Comparison of ENCODE assay signal across 8 cellular contexts in the genomic region with DNA sequence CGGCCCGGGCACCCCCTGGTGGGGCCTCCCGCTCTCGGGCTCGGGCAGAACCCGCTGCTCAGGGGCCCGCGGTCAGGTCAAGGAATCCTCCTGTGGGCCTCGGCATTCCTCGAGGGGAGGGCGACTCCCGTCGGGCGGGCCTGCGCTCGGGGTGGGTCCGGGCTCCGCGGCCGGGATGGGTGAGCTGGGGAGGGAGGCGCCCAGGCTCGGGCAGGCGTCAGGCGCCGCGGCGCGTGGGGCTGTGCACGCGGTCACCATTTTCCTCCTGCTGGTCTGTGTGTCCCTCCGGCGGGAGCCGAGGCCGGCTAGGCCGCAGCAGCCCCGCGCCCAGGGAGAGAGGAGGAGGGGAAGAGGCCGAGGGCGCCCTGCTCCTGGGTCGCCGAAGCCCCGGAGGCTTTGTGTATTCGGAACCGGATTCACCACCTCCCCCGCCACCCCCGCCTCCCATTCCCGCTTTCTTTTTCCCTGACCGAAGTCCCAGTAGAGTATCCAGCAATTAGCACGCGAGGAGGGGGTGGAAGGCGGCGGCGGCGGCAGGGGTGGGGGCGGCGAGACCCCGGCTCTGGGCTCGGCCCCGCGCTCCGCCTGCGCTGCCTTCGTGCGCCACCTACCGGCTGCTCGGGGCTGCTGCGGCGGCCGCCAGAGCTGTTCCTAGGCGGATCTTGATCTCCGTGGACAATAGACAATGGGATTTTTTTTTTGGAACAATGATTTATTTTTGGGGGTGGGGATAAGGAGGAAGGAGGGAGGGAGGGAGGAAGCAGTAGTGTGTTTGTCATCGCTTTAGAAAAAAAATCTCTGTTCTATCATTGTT.
DNase-seq lines count a peak whose midpoint lies in the region; ATAC-seq, FAIRE-seq and TF ChIP-seq lines count a peak whose summit lies in the region.

No MANE protein-coding gene starts in this region.

- no peak overlapping the region for H3K27ac Mint-ChIP-seq in WTC11

- peaks cover 61% of the 10 kb centered on the region for H3K4me1 Mint-ChIP-seq in WTC11

- FAIRE-seq in bronchial epithelial cell (lab: Jason Lieb, UNC) = no peak

- H3K4me3 ChIP-seq in bronchial epithelial cell (ENCODE audit: low read depth, low read length) (peak overlapping the region; percentile 61), skeletal muscle tissue (ENCODE audit: low read length in 3 of 3) (peak overlapping the region; percentile 67 to 76 (median 76))

- CTCF ChIA-PET in WTC11 (lab: Charles Lee) = interaction anchor here (0.6 to 4.6 kb wide), 35 partner anchors 8 to 596 kb away, joined by 3 to 60 read pairs (median 4); a partner anchor contains a TSS

- no peaks in the 10 kb centered on the region for H3K27me3 ChIP-seq in bronchial epithelial cell (ENCODE audit: control insufficient read depth, insufficient read depth, low read length)
- H3K27me3 ChIP-seq in skeletal muscle tissue (ENCODE audit: control insufficient read depth in 3 of 3, insufficient read depth in 3 of 3, low read length in 3 of 3) = no peaks in the 10 kb centered on the region

- H3K9me3 Mint-ChIP-seq in WTC11 = no peaks in the 10 kb centered on the region

- H3K36me3 Mint-ChIP-seq in WTC11 = no peaks in the 10 kb centered on the region

- peak overlapping the region; percentile 68 to 80 (median 69) for H3K9ac ChIP-seq in skeletal muscle tissue (ENCODE audit: low read depth in 1 of 3, low read length in 3 of 3)

- peak; percentile 94 for TF ChIP-seq CTCF in WTC11 (IDR thresholded peaks at IDR 0.05)
- TF ChIP-seq CTCF in bronchial epithelial cell (IDR thresholded peaks at IDR 0.05; ENCODE audit: insufficient read depth, low read length, severe bottlenecking) = peak; percentile 77

- peaks cover 49% of the 10 kb centered on the region for H3K27me3 Mint-ChIP-seq in WTC11 (ENCODE audit: low read depth)

- peaks cover 12 to 33% (median 22%) of the 10 kb centered on the region in 3 donors for H3K4me1 ChIP-seq in skeletal muscle tissue (ENCODE audit: control insufficient read depth in 3 of 3, insufficient read depth in 3 of 3, low read length in 3 of 3)

- ATAC-seq in HG02610 (IDR thresholded peaks at IDR 0.05; ENCODE audit: unreplicated experiment) = peak; percentile 71
- peak; percentile 68 for ATAC-seq in WTC11

- peak; percentile 71 for DNase-seq in ELR (ENCODE audit: low read depth)
- DNase-seq in NCI-H2081 (lab: John Stamatoyannopoulos, UW) = peak; percentile 80
- peak; percentile 75 for DNase-seq in WTC11 (ENCODE audit: low spot score)
- DNase-seq in bronchial epithelial cell (ENCODE audit: low read depth) = peak; percentile 50
- DNase-seq in iPS-NIHi7 (ENCODE audit: extremely low spot score) = peak; percentile 95
- no peak for DNase-seq in GF-D8 (lab: John Stamatoyannopoulos, UW)

- no peaks in the 10 kb centered on the region for H3K9me3 ChIP-seq in skeletal muscle tissue (ENCODE audit: control insufficient read depth in 3 of 3, low read length in 3 of 3)

- POLR2A ChIA-PET in WTC11 (lab: Charles Lee) = interaction anchor here (0.9 to 3.7 kb wide), 7 partner anchors 10 to 240 kb away, joined by 3 to 20 read pairs (median 3); a partner anchor contains a TSS

- peak overlapping the region; percentile 68 for H3K27ac ChIP-seq in skeletal muscle tissue (ENCODE audit: low read depth, low read length)

- H3K4me3 Mint-ChIP-seq in WTC11 = peak overlapping the region; percentile 73

- H3K36me3 ChIP-seq in bronchial epithelial cell (ENCODE audit: control insufficient read depth, insufficient read depth, low read length) (no peaks in the 10 kb centered on the region), skeletal muscle tissue (ENCODE audit: control insufficient read depth in 3 of 3, insufficient read depth in 3 of 3, low read length in 3 of 3) (no peaks in the 10 kb centered on the region)

TF ChIP-seq in WTC11, 78 proteins besides CTCF, POLR2A, EP300 and RAD21 (continues in another document):
- TF ChIP-seq, protein P1, sequence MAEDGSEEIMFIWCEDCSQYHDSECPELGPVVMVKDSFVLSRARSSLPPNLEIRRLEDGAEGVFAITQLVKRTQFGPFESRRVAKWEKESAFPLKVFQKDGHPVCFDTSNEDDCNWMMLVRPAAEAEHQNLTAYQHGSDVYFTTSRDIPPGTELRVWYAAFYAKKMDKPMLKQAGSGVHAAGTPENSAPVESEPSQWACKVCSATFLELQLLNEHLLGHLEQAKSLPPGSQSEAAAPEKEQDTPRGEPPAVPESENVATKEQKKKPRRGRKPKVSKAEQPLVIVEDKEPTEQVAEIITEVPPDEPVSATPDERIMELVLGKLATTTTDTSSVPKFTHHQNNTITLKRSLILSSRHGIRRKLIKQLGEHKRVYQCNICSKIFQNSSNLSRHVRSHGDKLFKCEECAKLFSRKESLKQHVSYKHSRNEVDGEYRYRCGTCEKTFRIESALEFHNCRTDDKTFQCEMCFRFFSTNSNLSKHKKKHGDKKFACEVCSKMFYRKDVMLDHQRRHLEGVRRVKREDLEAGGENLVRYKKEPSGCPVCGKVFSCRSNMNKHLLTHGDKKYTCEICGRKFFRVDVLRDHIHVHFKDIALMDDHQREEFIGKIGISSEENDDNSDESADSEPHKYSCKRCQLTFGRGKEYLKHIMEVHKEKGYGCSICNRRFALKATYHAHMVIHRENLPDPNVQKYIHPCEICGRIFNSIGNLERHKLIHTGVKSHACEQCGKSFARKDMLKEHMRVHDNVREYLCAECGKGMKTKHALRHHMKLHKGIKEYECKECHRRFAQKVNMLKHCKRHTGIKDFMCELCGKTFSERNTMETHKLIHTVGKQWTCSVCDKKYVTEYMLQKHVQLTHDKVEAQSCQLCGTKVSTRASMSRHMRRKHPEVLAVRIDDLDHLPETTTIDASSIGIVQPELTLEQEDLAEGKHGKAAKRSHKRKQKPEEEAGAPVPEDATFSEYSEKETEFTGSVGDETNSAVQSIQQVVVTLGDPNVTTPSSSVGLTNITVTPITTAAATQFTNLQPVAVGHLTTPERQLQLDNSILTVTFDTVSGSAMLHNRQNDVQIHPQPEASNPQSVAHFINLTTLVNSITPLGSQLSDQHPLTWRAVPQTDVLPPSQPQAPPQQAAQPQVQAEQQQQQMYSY (CRISPR knock-in tag; IDR thresholded peaks at IDR 0.05) = peak; percentile 68; the same call in 1 of the 2 replicates
- TF ChIP-seq, protein P2, sequence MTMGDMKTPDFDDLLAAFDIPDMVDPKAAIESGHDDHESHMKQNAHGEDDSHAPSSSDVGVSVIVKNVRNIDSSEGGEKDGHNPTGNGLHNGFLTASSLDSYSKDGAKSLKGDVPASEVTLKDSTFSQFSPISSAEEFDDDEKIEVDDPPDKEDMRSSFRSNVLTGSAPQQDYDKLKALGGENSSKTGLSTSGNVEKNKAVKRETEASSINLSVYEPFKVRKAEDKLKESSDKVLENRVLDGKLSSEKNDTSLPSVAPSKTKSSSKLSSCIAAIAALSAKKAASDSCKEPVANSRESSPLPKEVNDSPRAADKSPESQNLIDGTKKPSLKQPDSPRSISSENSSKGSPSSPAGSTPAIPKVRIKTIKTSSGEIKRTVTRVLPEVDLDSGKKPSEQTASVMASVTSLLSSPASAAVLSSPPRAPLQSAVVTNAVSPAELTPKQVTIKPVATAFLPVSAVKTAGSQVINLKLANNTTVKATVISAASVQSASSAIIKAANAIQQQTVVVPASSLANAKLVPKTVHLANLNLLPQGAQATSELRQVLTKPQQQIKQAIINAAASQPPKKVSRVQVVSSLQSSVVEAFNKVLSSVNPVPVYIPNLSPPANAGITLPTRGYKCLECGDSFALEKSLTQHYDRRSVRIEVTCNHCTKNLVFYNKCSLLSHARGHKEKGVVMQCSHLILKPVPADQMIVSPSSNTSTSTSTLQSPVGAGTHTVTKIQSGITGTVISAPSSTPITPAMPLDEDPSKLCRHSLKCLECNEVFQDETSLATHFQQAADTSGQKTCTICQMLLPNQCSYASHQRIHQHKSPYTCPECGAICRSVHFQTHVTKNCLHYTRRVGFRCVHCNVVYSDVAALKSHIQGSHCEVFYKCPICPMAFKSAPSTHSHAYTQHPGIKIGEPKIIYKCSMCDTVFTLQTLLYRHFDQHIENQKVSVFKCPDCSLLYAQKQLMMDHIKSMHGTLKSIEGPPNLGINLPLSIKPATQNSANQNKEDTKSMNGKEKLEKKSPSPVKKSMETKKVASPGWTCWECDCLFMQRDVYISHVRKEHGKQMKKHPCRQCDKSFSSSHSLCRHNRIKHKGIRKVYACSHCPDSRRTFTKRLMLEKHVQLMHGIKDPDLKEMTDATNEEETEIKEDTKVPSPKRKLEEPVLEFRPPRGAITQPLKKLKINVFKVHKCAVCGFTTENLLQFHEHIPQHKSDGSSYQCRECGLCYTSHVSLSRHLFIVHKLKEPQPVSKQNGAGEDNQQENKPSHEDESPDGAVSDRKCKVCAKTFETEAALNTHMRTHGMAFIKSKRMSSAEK (CRISPR knock-in tag; IDR thresholded peaks at IDR 0.05; ENCODE audit: borderline replicate concordance) = no peak
- TF ChIP-seq FOXJ3 (CRISPR knock-in tag; IDR thresholded peaks at IDR 0.05; ENCODE audit: borderline replicate concordance) = no peak
- no peak for TF ChIP-seq RORB (CRISPR knock-in tag; IDR thresholded peaks at IDR 0.05)
- TF ChIP-seq, protein P3, sequence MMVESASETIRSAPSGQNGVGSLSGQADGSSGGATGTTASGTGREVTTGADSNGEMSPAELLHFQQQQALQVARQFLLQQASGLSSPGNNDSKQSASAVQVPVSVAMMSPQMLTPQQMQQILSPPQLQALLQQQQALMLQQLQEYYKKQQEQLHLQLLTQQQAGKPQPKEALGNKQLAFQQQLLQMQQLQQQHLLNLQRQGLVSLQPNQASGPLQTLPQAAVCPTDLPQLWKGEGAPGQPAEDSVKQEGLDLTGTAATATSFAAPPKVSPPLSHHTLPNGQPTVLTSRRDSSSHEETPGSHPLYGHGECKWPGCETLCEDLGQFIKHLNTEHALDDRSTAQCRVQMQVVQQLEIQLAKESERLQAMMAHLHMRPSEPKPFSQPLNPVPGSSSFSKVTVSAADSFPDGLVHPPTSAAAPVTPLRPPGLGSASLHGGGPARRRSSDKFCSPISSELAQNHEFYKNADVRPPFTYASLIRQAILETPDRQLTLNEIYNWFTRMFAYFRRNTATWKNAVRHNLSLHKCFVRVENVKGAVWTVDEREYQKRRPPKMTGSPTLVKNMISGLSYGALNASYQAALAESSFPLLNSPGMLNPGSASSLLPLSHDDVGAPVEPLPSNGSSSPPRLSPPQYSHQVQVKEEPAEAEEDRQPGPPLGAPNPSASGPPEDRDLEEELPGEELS (CRISPR knock-in tag; IDR thresholded peaks at IDR 0.05) = peak; percentile 55; the same call in 1 of the 2 replicates
- TF ChIP-seq GABPB1 (CRISPR knock-in tag; IDR thresholded peaks at IDR 0.05) = 0 out of 2 replicates have a peak, but pooled peaks have one; percentile 12
